Comparison of ENCODE assay signal across 8 cellular contexts in genomic region chr20:41030536-41031242, GRCh38. TPM values are rescaled to one million over a fixed set of nuclear protein-coding genes. Genes with fewer than 3 reads are reported as not detected.
DNase-seq lines count a peak whose midpoint lies in the region; ATAC-seq and TF ChIP-seq lines count a peak whose summit lies in the region.

No MANE protein-coding gene starts in this region.

- H3K4me1 Mint-ChIP-seq in activated CD4-positive, alpha-beta T cell treated with anti-CD3 and anti-CD28 coated beads, Interleukin-2, amount 10 ng/mL, durations not matched to agents 24 days and 14 days: peaks cover 59% of the 10 kb centered on the region
- H3K4me1 Mint-ChIP-seq in activated B cell treated with CpG ODN at 0.5 μM for 24 hours: peaks cover 74% of the 10 kb centered on the region

- ATAC-seq in activated B cell treated with CpG ODN at 0.5 μM for 24 hours (ENCODE audit: low read depth) (no peak), GM21723 (IDR thresholded peaks at IDR 0.05; ENCODE audit: unreplicated experiment) (no peak)

- WGBS in thymus: 82% methylated on average over 5 of the region's 5 CpGs

- CTCF ChIA-PET in activated B cell treated with CpG ODN at 0.5 μM for 24 hours (lab: Charles Lee): interaction anchor here (0.7 to 2.5 kb wide), 5 partner anchors 15 to 63 kb away, joined by 3 to 12 read pairs (median 3); no protein-coding TSS in a partner anchor

- H3K27ac ChIP-seq in iPS-20b (ENCODE audit: low read length): no peak overlapping the region
- H3K27ac ChIP-seq in thymus (ENCODE audit: low read depth): no peak overlapping the region

- peak overlapping the region; percentile 93; the same call in 1 of the 2 replicates for H3K9ac ChIP-seq in iPS-20b (ENCODE audit: low read depth, low read length)

- H3K27ac Mint-ChIP-seq in activated CD4-positive, alpha-beta T cell treated with anti-CD3 and anti-CD28 coated beads, Interleukin-2, amount 10 ng/mL, durations not matched to agents 24 days and 14 days: peak overlapping the region; percentile 9
- H3K27ac Mint-ChIP-seq in activated B cell treated with CpG ODN at 0.5 μM for 24 hours: no peak overlapping the region

- H3K4me3 Mint-ChIP-seq in activated CD4-positive, alpha-beta T cell treated with anti-CD3 and anti-CD28 coated beads, Interleukin-2, amount 10 ng/mL, durations not matched to agents 24 days and 14 days: peak overlapping the region; percentile 81
- peak overlapping the region; percentile 93 for H3K4me3 Mint-ChIP-seq in activated B cell treated with CpG ODN at 0.5 μM for 24 hours

- POLR2A ChIA-PET in activated B cell treated with CpG ODN at 0.5 μM for 24 hours (lab: Charles Lee): interaction anchor here (0.7 to 5.6 kb wide), 5 partner anchors 9 to 40 kb away, joined by 3 to 59 read pairs (median 14); no protein-coding TSS in a partner anchor

- peaks cover 30% of the 10 kb centered on the region for H3K4me1 ChIP-seq in iPS-20b (ENCODE audit: insufficient read depth, low read length)
- H3K4me1 ChIP-seq in thymus (ENCODE audit: control insufficient read depth, insufficient read depth, low read length): peaks cover 25% of the 10 kb centered on the region

- peaks cover 51% of the 10 kb centered on the region for H3K36me3 Mint-ChIP-seq in activated CD4-positive, alpha-beta T cell treated with anti-CD3 and anti-CD28 coated beads, Interleukin-2, amount 10 ng/mL, durations not matched to agents 24 days and 14 days (ENCODE audit: low read depth)
- H3K36me3 Mint-ChIP-seq in activated B cell treated with CpG ODN at 0.5 μM for 24 hours (ENCODE audit: low read depth): peaks cover 35% of the 10 kb centered on the region

- no peaks in the 10 kb centered on the region for H3K9me3 Mint-ChIP-seq in activated CD4-positive, alpha-beta T cell treated with anti-CD3 and anti-CD28 coated beads, Interleukin-2, amount 10 ng/mL, durations not matched to agents 24 days and 14 days
- H3K9me3 Mint-ChIP-seq in activated B cell treated with CpG ODN at 0.5 μM for 24 hours: no peaks in the 10 kb centered on the region

- H3K27me3 ChIP-seq in iPS-20b (ENCODE audit: insufficient read depth, low read length) (peaks cover 53% of the 10 kb centered on the region), thymus (ENCODE audit: control insufficient read depth, insufficient read depth) (no peaks in the 10 kb centered on the region)

- intact Hi-C loops in activated CD4-positive, alpha-beta T cell treated with anti-CD3 and anti-CD28 coated beads, Interleukin-2, amount 10 ng/mL, durations not matched to agents 24 days and 14 days (cut with micrococcal nuclease): loop anchor here (1.0 kb wide), 1 partner anchor 8 kb away; no protein-coding TSS in a partner anchor
- intact Hi-C loops in activated B cell treated with CpG ODN at 0.5 μM for 24 hours (cut with micrococcal nuclease): no loop called here

- no peak for DNase-seq in activated CD4-positive, alpha-beta T cell treated with anti-CD3 and anti-CD28 coated beads, Interleukin-2, amount 10 ng/mL, durations not matched to agents 24 days and 14 days
- no peak for DNase-seq in activated CD4-positive, alpha-beta T cell treated with anti-CD3 and anti-CD28 coated beads, Interleukin-2, amount 50 U/mL, for 1 hour
- DNase-seq in activated B cell treated with CpG ODN at 0.5 μM for 24 hours: no peak
- no peak for DNase-seq in GOT3 (lab: John Stamatoyannopoulos, UW)
- DNase-seq in LoVo (ENCODE audit: low spot score): no peak

- no peak for TF ChIP-seq CTCF in activated B cell treated with CpG ODN at 0.5 μM for 24 hours (IDR thresholded peaks at IDR 0.05)

- H3K27me3 Mint-ChIP-seq in activated CD4-positive, alpha-beta T cell treated with anti-CD3 and anti-CD28 coated beads, Interleukin-2, amount 10 ng/mL, durations not matched to agents 24 days and 14 days: no peaks in the 10 kb centered on the region
- no peaks in the 10 kb centered on the region for H3K27me3 Mint-ChIP-seq in activated B cell treated with CpG ODN at 0.5 μM for 24 hours

- H3K36me3 ChIP-seq in iPS-20b (ENCODE audit: insufficient read depth, low read depth, low read length) (peaks cover 31% of the 10 kb centered on the region), thymus (ENCODE audit: control insufficient read depth, insufficient read depth) (no peaks in the 10 kb centered on the region)

- H3K9me3 ChIP-seq in iPS-20b (ENCODE audit: insufficient read depth, low read depth, low read length): no peaks in the 10 kb centered on the region
- no peaks in the 10 kb centered on the region for H3K9me3 ChIP-seq in thymus (ENCODE audit: control insufficient read depth)

- peak overlapping the region; percentile 91 for H3K4me3 ChIP-seq in iPS-20b (ENCODE audit: low read length)
- H3K4me3 ChIP-seq in thymus (ENCODE audit: low read length): peak overlapping the region; percentile 80

RNA-seq across cellular contexts. Expression of gene TOP1, which starts 2.1 kb away (rescaled TPM):
- total RNA-seq in activated CD4-positive, alpha-beta T cell treated with anti-CD3 and anti-CD28 coated beads, Interleukin-2, amount 10 ng/mL, durations not matched to agents 24 days and 14 days: 117 TPM in 2 replicates
- total RNA-seq in activated B cell treated with CpG ODN at 0.5 μM for 24 hours: 62.7 and 63.3 TPM in 2 replicates
- 44.2 TPM for polyA plus RNA-seq in thymus
